In the genomic region with DNA sequence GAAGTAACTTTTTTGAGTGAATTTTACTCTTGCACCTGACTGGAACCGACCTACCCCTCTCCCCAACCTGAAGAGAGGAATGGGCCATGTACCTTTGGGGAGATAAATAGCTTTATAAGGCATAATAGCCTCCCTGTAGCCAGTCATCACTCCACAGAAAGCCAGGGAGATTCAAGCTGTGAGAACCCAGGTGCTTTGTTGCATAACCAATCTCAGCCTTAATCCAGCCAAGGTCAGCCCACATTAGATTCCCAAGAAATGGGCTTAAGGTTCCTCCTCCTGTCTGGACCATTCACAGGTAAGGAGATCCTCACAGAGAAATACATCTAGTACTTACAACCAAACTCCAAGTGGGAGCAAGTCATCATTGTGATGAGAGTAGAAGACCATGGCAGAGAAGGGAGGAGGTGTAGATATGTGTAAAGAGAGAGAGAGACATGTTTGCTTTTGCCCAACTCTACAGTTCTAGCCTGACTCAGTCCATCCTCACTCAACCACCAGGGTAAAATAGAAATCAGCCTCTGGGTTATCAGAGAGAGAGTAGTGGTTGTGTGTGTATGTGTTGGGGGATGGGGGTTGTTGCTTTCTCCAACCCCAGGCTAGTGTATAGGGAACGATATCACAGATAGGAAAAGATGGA, we compare ENCODE assay signal across 31 cellular contexts. TPM values are rescaled to one million over a fixed set of nuclear protein-coding genes. Genes with fewer than 3 reads are reported as not detected.
DNase-seq lines count a peak whose midpoint lies in the region; ATAC-seq, FAIRE-seq and TF ChIP-seq lines count a peak whose summit lies in the region.
"Had no signal": no experiment of that assay in that cellular context is flagged by ENCODE, and none has a peak within 500 bp of the region (broad histone marks: within the 10 kb centered on the region; RNA-seq: fewer than 3 reads in every experiment).

No MANE protein-coding gene starts in this region.

- H3K27me3 Mint-ChIP-seq in endodermal cell (ENCODE audit: insufficient read depth) (peaks cover 25% of the 10 kb centered on the region), neural progenitor cell (ENCODE audit: insufficient read depth, low read depth) (peaks cover 2% of the 10 kb centered on the region)

- intact Hi-C loops in esophagus squamous epithelium (cut with DNase I): no loop called here

- 75% methylated on average over 2 of the region's 2 CpGs; no CpG with 5 or more reads in 1 of the 2 experiments for WGBS in endodermal cell (ENCODE audit: insufficient coverage in 1 of 2, insufficient read length in 1 of 2), 2 experiments
- 76 to 96% methylated on average over 2 of the region's 2 CpGs for WGBS in esophagus squamous epithelium, 2 donors

- H2AFZ ChIP-seq in neural progenitor cell (replicated peaks): no peak overlapping the region

- no peak overlapping the region for H3K4me3 Mint-ChIP-seq in endodermal cell
- H3K4me3 Mint-ChIP-seq in neural progenitor cell: peak overlapping the region; percentile 93
- H3K4me3 Mint-ChIP-seq: activated CD4-positive, alpha-beta memory T cell treated with anti-CD3 and anti-CD28 coated beads for 36 hours; activated naive CD4-positive, alpha-beta T cell treated with anti-CD3 and anti-CD28 coated beads, Interleukin-2, amount 10 ng/mL, durations not matched to agents 7 days and 5 days; activated T-helper 17 cell treated with anti-CD3 and anti-CD28 coated beads, Interleukin-2, amount 50 U/mL, for 72 hours; memory B cell; T-helper 17 cell had no signal

- peaks cover 100% of the 10 kb centered on the region for H3K79me2 ChIP-seq in neural progenitor cell (ENCODE audit: low read depth)

- TF ChIP-seq CTCF in endodermal cell (conservative IDR thresholded peaks at IDR 0.05): peak; percentile 28
- TF ChIP-seq CTCF in neural progenitor cell (IDR thresholded peaks at IDR 0.05): no peak
- no peak for TF ChIP-seq CTCF in esophagus squamous epithelium (IDR thresholded peaks at IDR 0.05)

- H3K4me1 Mint-ChIP-seq in endodermal cell (peaks cover 78% of the 10 kb centered on the region), neural progenitor cell (peaks cover 85% of the 10 kb centered on the region)

- no peak for TF ChIP-seq POLR2A in esophagus squamous epithelium (IDR thresholded peaks at IDR 0.05)

- H3K4me2 ChIP-seq in neural progenitor cell: peak overlapping the region; percentile 89
- H3K4me2 ChIP-seq: BLaER1 had no signal

- H3K4me1 ChIP-seq in NT2/D1 (ENCODE audit: insufficient read depth, insufficient read length) (peaks cover 6% of the 10 kb centered on the region), endodermal cell (ENCODE audit: control insufficient read depth, insufficient read depth, low read length) (peaks cover 42% of the 10 kb centered on the region), neural progenitor cell (peaks cover 82% of the 10 kb centered on the region), esophagus squamous epithelium (peaks cover 0 to 19% (median 5%) of the 10 kb centered on the region in 3 donors)
- H3K4me1 ChIP-seq: breast epithelium had no signal

- H3K36me3 Mint-ChIP-seq in endodermal cell (ENCODE audit: low read depth) (no peaks in the 10 kb centered on the region), neural progenitor cell (no peaks in the 10 kb centered on the region)
- H3K36me3 Mint-ChIP-seq: activated CD4-positive, alpha-beta memory T cell treated with anti-CD3 and anti-CD28 coated beads for 36 hours; activated naive CD4-positive, alpha-beta T cell treated with anti-CD3 and anti-CD28 coated beads, Interleukin-2, amount 10 ng/mL, durations not matched to agents 7 days and 5 days; memory B cell had no signal

- ATAC-seq in GM18519 (IDR thresholded peaks at IDR 0.05; ENCODE audit: low FRiP score, unreplicated experiment): no peak
- ATAC-seq: activated T-helper 17 cell treated with anti-CD3 and anti-CD28 coated beads, Interleukin-2, amount 50 U/mL, for 72 hours; HCT116; left lobe of liver; sciatic nerve; T-helper 17 cell; upper lobe of right lung had no signal

- H3K9me3 Mint-ChIP-seq in endodermal cell: no peaks in the 10 kb centered on the region
- H3K9me3 Mint-ChIP-seq in neural progenitor cell: no peaks in the 10 kb centered on the region
- H3K9me3 Mint-ChIP-seq: activated CD4-positive, alpha-beta memory T cell treated with anti-CD3 and anti-CD28 coated beads for 36 hours; activated naive CD4-positive, alpha-beta T cell treated with anti-CD3 and anti-CD28 coated beads, Interleukin-2, amount 10 ng/mL, durations not matched to agents 7 days and 5 days; activated T-helper 17 cell treated with anti-CD3 and anti-CD28 coated beads, Interleukin-2, amount 50 U/mL, for 72 hours; memory B cell had no signal

- peaks cover 55% of the 10 kb centered on the region for H4K20me1 ChIP-seq in neural progenitor cell (ENCODE audit: low read depth)

- H3K27ac ChIP-seq in endodermal cell (ENCODE audit: low read depth, low read length) (no peak overlapping the region), neural progenitor cell (peak overlapping the region; percentile 94), esophagus squamous epithelium (no peak overlapping the region)
- H3K27ac ChIP-seq: adrenal gland, BLaER1, breast epithelium, neutrophil, upper lobe of right lung had no signal

- FAIRE-seq in RCC 7860 (lab: Jason Lieb, UNC): no peak
- FAIRE-seq: TTC549 had no signal

- H3K36me3 ChIP-seq in H7 (replicated peaks; ENCODE audit: control insufficient read depth, insufficient read depth, low read length): no peaks in the 10 kb centered on the region
- H3K36me3 ChIP-seq in NT2/D1 (ENCODE audit: insufficient read depth, insufficient read length, low read length): no peaks in the 10 kb centered on the region
- no peaks in the 10 kb centered on the region for H3K36me3 ChIP-seq in endodermal cell (ENCODE audit: control insufficient read depth, insufficient read depth, low read length)
- H3K36me3 ChIP-seq in neural progenitor cell: no peaks in the 10 kb centered on the region
- H3K36me3 ChIP-seq in esophagus squamous epithelium: no peaks in the 10 kb centered on the region
- H3K36me3 ChIP-seq: adrenal gland, BLaER1, breast epithelium, neutrophil, upper lobe of right lung had no signal

- H3K27ac Mint-ChIP-seq in endodermal cell: no peak overlapping the region
- peak overlapping the region; percentile 88 for H3K27ac Mint-ChIP-seq in neural progenitor cell
- H3K27ac Mint-ChIP-seq: activated CD4-positive, alpha-beta memory T cell treated with anti-CD3 and anti-CD28 coated beads for 36 hours; activated naive CD4-positive, alpha-beta T cell treated with anti-CD3 and anti-CD28 coated beads, Interleukin-2, amount 10 ng/mL, durations not matched to agents 7 days and 5 days; activated T-helper 17 cell treated with anti-CD3 and anti-CD28 coated beads, Interleukin-2, amount 50 U/mL, for 72 hours; memory B cell; T-helper 17 cell had no signal

- H3K9me3 ChIP-seq in NT2/D1 (ENCODE audit: insufficient read depth, low read length) (no peaks in the 10 kb centered on the region), endodermal cell (ENCODE audit: control insufficient read depth, low read length) (no peaks in the 10 kb centered on the region), neural progenitor cell (ENCODE audit: low read depth) (no peaks in the 10 kb centered on the region), esophagus squamous epithelium (no peaks in the 10 kb centered on the region)
- H3K9me3 ChIP-seq: adrenal gland, breast epithelium, neutrophil, upper lobe of right lung had no signal

- peaks cover 63% of the 10 kb centered on the region for H3K27me3 ChIP-seq in H7 (ENCODE audit: control insufficient read depth, insufficient read depth, low read length)
- H3K27me3 ChIP-seq in NT2/D1 (ENCODE audit: insufficient read depth, insufficient read length): peaks cover 58% of the 10 kb centered on the region
- no peaks in the 10 kb centered on the region for H3K27me3 ChIP-seq in endodermal cell (ENCODE audit: control insufficient read depth, insufficient read depth, low read length, poor library complexity, severe bottlenecking)
- peaks cover 9% of the 10 kb centered on the region for H3K27me3 ChIP-seq in neural progenitor cell
- H3K27me3 ChIP-seq in esophagus squamous epithelium: peaks cover 0 to 24% (median 0%) of the 10 kb centered on the region in 4 donors
- H3K27me3 ChIP-seq: adrenal gland, breast epithelium had no signal

- peak overlapping the region; percentile 5 for H3K9ac ChIP-seq in NT2/D1 (ENCODE audit: insufficient read length, low read depth)
- H3K9ac ChIP-seq in endodermal cell (ENCODE audit: extremely low read depth, low read length, poor library complexity, severe bottlenecking): no peak overlapping the region
- H3K9ac ChIP-seq in neural progenitor cell: no peak overlapping the region
- H3K9ac ChIP-seq: BLaER1 had no signal

- peaks cover 78% of the 10 kb centered on the region for H3F3A ChIP-seq in neural progenitor cell (ENCODE audit: low read depth)

- DNase-seq in H7: peak; percentile 60
- DNase-seq in NT2/D1 (ENCODE audit: low read depth, low spot score): no peak
- DNase-seq in endodermal cell: peak; percentile 60
- peak; percentile 14 for DNase-seq in neural progenitor cell (ENCODE audit: low spot score)
- DNase-seq in RCC 7860 (ENCODE audit: low spot score): no peak
- no peak for DNase-seq in NCI-H2227 (lab: John Stamatoyannopoulos, UW; ENCODE audit: unreplicated experiment)
- no peak for DNase-seq in esophagus squamous epithelium (lab: John Stamatoyannopoulos, UW)
- DNase-seq: activated CD4-positive, alpha-beta memory T cell treated with anti-CD3 and anti-CD28 coated beads for 36 hours; activated CD4-positive, CD25-positive, alpha-beta regulatory T cell treated with anti-CD3 and anti-CD28 coated beads, Interleukin-2, amount 50 U/mL, for 72 hours; activated CD8-positive, alpha-beta memory T cell treated with anti-CD3 and anti-CD28 coated beads, Interleukin-2, amount 50 U/mL, for 48 hours; activated naive CD4-positive, alpha-beta T cell treated with anti-CD3 and anti-CD28 coated beads, Interleukin-2, amount 10 ng/mL, durations not matched to agents 7 days and 5 days; adrenal gland; EL; NCI-H1048; NCI-H1694 treated with DMSO at 0.1 percent for 48 hours; NCI-H524 treated with DMSO at 0.1 percent for 48 hours; NK-92 treated with Interleukin-12 subunit alpha and Interleukin-12 subunit beta, amount 100 ng/mL, for 24 hours; SHP77; stimulated activated CD4-positive, alpha-beta T cell treated with anti-CD3 and anti-CD28 coated beads, Interleukin-4, amount 100 ng/mL, for 1 hour; T-helper 17 cell; upper lobe of right lung had no signal

- no peak overlapping the region for H3K4me3 ChIP-seq in H7 (ENCODE audit: insufficient read depth, low read depth, low read length)
- no peak overlapping the region for H3K4me3 ChIP-seq in NT2/D1 (ENCODE audit: insufficient read length, low read depth)
- no peak overlapping the region for H3K4me3 ChIP-seq in endodermal cell (ENCODE audit: low read length)
- H3K4me3 ChIP-seq in neural progenitor cell: peak overlapping the region; percentile 67
- H3K4me3 ChIP-seq in esophagus squamous epithelium: no peak overlapping the region
- H3K4me3 ChIP-seq: adrenal gland, BLaER1, breast epithelium, upper lobe of right lung had no signal

RNA-seq across cellular contexts. Expression of gene SKIDA1, which starts 23.6 kb away (rescaled TPM):
- total RNA-seq in H7 (2014; rRNA removed; shearing (Covaris generic)): 10.4 and 15.1 TPM in 2 replicates
- total RNA-seq in endodermal cell: 10 to 100 TPM in 1 of 2 donors, 1 to 10 TPM in 1; 6.4 to 12.0 TPM
- polyA plus RNA-seq in endodermal cell (2013, experiment 1 of 2): 33.0 TPM
- 33.2 TPM for polyA plus RNA-seq in endodermal cell (2013, experiment 2 of 2)
- 123 and 127 TPM in 2 replicates for total RNA-seq in neural progenitor cell (ENCODE audit: low replicate concordance)
- under 1 TPM in 3 of 4 donors, not detected in 1; 0.53 to 0.57 (median 0.57) TPM for total RNA-seq in esophagus squamous epithelium

RNA-seq across cellular contexts. Expression of gene MLLT10, which starts 32.2 kb away (rescaled TPM):
- total RNA-seq in H7 (2014; rRNA removed; shearing (Covaris generic)): 47.2 and 59.0 TPM in 2 replicates
- total RNA-seq in endodermal cell (10 to 100 TPM; 55.8 to 62.9 TPM), neural progenitor cell (ENCODE audit: low replicate concordance) (55.7 and 61.3 TPM in 2 replicates), esophagus squamous epithelium (10 to 100 TPM; 22.7 to 49.6 (median 32.4) TPM)
- polyA plus RNA-seq in endodermal cell (2013, experiment 1 of 2): 48.0 TPM
- 47.7 TPM for polyA plus RNA-seq in endodermal cell (2013, experiment 2 of 2)

Comparison
In these comparisons a context has a peak if more than half of its experiments do, and no peak if none do; other contexts are left out.
1. DNase-seq: peak in H7 (single experiment), endodermal cell (single experiment) and neural progenitor cell (single experiment); none in NT2/D1 (single experiment), RCC 7860 (single experiment), NCI-H2227 (single experiment) and esophagus squamous epithelium (single experiment).